Comparison of ENCODE assay signal across 1 cellular context in the genomic region with DNA sequence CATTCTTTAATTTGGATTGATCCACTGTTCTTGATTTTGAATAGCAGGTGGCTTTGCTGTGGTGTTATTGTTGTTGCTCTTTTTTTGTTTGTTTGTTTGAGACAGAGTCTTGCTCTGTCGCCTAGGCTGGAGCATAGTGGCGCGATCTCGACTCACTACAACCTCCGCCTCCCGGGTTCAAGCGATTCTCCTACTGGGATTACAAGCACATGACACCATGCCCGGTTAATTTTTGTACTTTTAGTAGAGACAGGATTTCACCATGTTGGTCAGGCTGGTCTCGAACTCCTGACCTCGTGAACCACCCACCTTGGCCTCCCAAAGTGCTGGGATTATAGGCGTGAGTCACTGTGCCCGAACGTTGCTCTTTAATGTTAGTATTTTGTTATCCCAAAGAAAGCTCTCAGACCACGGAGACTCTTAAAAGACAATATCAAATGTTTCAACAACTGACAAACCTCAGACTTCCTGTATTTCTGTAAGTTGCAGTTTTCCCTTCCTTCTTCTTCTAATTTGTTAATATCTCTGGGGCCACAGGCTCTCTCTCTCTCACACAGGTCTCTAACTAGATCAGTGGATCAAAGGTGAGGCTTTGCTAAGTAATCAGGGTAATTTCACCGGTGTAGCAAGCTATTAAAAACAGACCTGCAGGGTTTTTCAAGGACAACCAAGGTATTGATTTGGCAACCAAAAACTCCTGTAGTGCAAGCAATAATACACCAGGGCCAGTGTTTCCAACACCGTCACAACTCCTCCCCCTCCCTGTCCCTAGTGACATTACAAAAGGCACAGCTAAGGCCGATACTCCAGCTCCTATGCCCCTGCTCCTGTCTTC.
TF ChIP-seq lines count a peak whose summit lies in the region.

No MANE protein-coding gene starts in this region.

TF ChIP-seq in endothelial cell of umbilical vein, 7 proteins besides CTCF, POLR2A, EP300 and RAD21 (continued from another document):
- no peak for TF ChIP-seq GATA2 (IDR thresholded peaks at IDR 0.05; ENCODE audit: insufficient read depth, insufficient read length, low read depth, low read length)
- no peak for TF ChIP-seq EZH2 (IDR thresholded peaks at IDR 0.05; ENCODE audit: borderline replicate concordance, low read depth, low read length, severe bottlenecking)
- TF ChIP-seq FOS (IDR thresholded peaks at IDR 0.05; ENCODE audit: borderline replicate concordance, insufficient read depth, low read length) = no peak
